2 cellular contexts compared by ENCODE assay signal in genomic region chr16:86401119-86401518, GRCh38.
TF ChIP-seq lines count a peak whose summit lies in the region.

No MANE protein-coding gene starts in this region.

TF ChIP-seq in IMR-90, 13 proteins besides CTCF, POLR2A, EP300 and RAD21:
- no peak for TF ChIP-seq MXI1 (IDR thresholded peaks at IDR 0.05; ENCODE audit: borderline replicate concordance, low read depth, low read length)
- no peak for TF ChIP-seq MAZ (IDR thresholded peaks at IDR 0.05; ENCODE audit: borderline replicate concordance, low read depth, low read length)
- no peak for TF ChIP-seq BHLHE40 (IDR thresholded peaks at IDR 0.05; ENCODE audit: low read depth, low read length)
- no peak for TF ChIP-seq RFX5 (IDR thresholded peaks at IDR 0.05; ENCODE audit: low read depth, low read length)
- TF ChIP-seq CEBPB (IDR thresholded peaks at IDR 0.05; ENCODE audit: low read depth, low read length) = no peak
- TF ChIP-seq, protein P1, sequence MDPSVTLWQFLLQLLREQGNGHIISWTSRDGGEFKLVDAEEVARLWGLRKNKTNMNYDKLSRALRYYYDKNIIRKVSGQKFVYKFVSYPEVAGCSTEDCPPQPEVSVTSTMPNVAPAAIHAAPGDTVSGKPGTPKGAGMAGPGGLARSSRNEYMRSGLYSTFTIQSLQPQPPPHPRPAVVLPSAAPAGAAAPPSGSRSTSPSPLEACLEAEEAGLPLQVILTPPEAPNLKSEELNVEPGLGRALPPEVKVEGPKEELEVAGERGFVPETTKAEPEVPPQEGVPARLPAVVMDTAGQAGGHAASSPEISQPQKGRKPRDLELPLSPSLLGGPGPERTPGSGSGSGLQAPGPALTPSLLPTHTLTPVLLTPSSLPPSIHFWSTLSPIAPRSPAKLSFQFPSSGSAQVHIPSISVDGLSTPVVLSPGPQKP (IDR thresholded peaks at IDR 0.05; ENCODE audit: borderline replicate concordance, low read depth, low read length) = no peak
- TF ChIP-seq MAFK (IDR thresholded peaks at IDR 0.05; ENCODE audit: low read depth, low read length) = no peak

TF ChIP-seq in H1, 55 proteins besides CTCF, POLR2A, EP300 and RAD21:
- TF ChIP-seq SAP30 (IDR thresholded peaks at IDR 0.05; ENCODE audit: insufficient read depth, insufficient replicate concordance, low read length) (no peak), KDM5A (IDR thresholded peaks at IDR 0.05; ENCODE audit: low read length) (no peak), SIN3A (conservative IDR thresholded peaks at IDR 0.05 in 1 of 2, IDR thresholded peaks at IDR 0.05 in 1 of 2; ENCODE audit: low read depth in 1 of 2, low read length in 2 of 2) (no peak), RFX5 (IDR thresholded peaks at IDR 0.05; ENCODE audit: borderline replicate concordance, low read depth, low read length) (no peak)
TF ChIP-seq in H1: peak in this region for 0.
